In genomic region chr17:19485800-19486340, GRCh38 we compare ENCODE assay signal across 15 cellular contexts. TPM values are rescaled to one million over a fixed set of nuclear protein-coding genes. Genes with fewer than 3 reads are reported as not detected.
"Had no signal": no experiment of that assay in that cellular context is flagged by ENCODE, and none has a peak within 500 bp of the region (broad histone marks: within the 10 kb centered on the region; RNA-seq: fewer than 3 reads in every experiment).

No MANE protein-coding gene starts in this region.

- H3K27me3 ChIP-seq: gastrocnemius medialis, heart right ventricle, pancreas, transverse colon had no signal

- H3K9me3 ChIP-seq: esophagus muscularis mucosa, gastrocnemius medialis, heart right ventricle, pancreas, transverse colon had no signal

- H3K27ac ChIP-seq: epithelial cell of prostate, gastrocnemius medialis, heart right ventricle, pancreas had no signal

- H3K36me3 ChIP-seq: esophagus muscularis mucosa, gastrocnemius medialis, heart right ventricle, pancreas, transverse colon had no signal

- ATAC-seq: effector memory CD8-positive, alpha-beta T cell; gastrocnemius medialis; natural killer cell treated with Interleukin-12 subunit alpha and Interleukin-12 subunit beta and Interleukin-15 and Interleukin-18, amount 100 ng/mL, for 72 hours; pancreas; stimulated activated memory B cell treated with anti-CD40 and anti-IgM and Interleukin-4, amounts not matched to agents 10 μg/mL and 1 μg/mL and 100 μg/mL, for 72 hours had no signal

- DNase-seq: effector memory CD8-positive, alpha-beta T cell; gastrocnemius medialis; heart right ventricle; kidney glomerular epithelial cell; occipital lobe; pancreas; right cardiac atrium; stimulated activated CD4-positive, alpha-beta T cell treated with anti-CD3 and anti-CD28 coated beads, Interleukin-15, amount 100 ng/mL, for 24 hours; stimulated activated CD4-positive, alpha-beta T cell treated with anti-CD3 and anti-CD28 coated beads, Interleukin-1b, Interleukin-23, amount 100 ng/mL, for 48 hours; stimulated activated CD4-positive, alpha-beta T cell treated with anti-CD3 and anti-CD28 coated beads, Interleukin-4, amount 100 ng/mL, for 24 hours; transverse colon had no signal

- H3K4me3 ChIP-seq: esophagus muscularis mucosa, gastrocnemius medialis, heart right ventricle, pancreas, transverse colon had no signal

- H3K4me1 ChIP-seq: gastrocnemius medialis, pancreas had no signal

RNA-seq across cellular contexts. Expression of gene SLC47A1, which starts 47.8 kb away (rescaled TPM):
- total RNA-seq: natural killer cell treated with Interleukin-12 subunit alpha and Interleukin-12 subunit beta and Interleukin-15 and Interleukin-18, amount 100 ng/mL, for 72 hours had no signal
